ENCODE assay signal across 1 cellular context in the genomic region with DNA sequence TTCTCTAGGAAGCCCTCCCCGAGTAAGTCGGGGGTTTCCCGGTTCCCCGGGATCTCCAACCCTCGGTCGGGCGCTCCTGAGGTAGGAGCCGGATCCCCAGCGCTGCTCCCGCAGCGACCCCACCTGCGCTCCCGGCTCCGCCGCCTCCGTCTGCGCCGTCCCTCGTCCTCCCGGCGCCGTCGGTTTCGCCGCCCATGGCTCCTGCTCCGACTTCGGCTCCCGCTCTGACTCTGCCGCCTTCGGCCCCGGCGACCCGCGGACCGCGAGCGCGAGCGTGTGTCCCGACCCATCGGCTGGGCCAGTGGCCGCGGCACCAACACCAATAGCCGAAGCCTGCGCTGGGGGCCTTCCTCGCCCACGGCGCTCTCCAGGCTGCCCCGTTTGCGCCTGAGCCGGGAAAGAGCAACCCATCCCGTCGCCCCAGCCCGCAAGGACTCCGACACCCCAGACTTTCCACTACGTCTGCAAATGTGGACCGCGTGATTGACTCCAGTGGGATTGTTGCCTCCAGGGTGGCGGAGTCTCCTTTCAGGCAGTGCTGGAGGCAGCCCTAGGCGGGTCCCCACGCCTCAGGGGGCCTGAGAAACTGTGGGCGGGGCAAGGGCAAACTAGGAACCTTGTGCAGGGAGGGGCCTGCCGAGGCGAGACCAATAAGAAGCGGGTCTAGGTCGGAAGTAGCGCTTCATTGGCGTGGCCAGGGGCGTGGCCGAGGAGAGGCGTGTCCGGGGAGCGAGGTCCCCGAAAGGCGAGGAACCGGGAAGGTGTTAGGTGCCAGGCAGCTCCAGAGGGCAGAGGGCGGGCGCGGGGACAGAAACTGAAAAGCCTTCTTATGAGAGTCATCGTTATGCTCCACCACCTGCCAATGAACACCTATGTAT.
TF ChIP-seq lines count a peak whose summit lies in the region.

Gene CACTIN (minus strand): TSS at position 318 of the 878 bp plus-strand sequence. CDS start 28 bp downstream, at position 290.

TF ChIP-seq in K562, 482 proteins besides CTCF, POLR2A, EP300 and RAD21 (continued from another document and continues in another):
- TF ChIP-seq MLLT1 (IDR thresholded peaks at IDR 0.05), result 0 out of 4 replicates have a peak, but pooled peaks of 1 of the 2 experiments have one; percentile 27
- TF ChIP-seq, protein P1, sequence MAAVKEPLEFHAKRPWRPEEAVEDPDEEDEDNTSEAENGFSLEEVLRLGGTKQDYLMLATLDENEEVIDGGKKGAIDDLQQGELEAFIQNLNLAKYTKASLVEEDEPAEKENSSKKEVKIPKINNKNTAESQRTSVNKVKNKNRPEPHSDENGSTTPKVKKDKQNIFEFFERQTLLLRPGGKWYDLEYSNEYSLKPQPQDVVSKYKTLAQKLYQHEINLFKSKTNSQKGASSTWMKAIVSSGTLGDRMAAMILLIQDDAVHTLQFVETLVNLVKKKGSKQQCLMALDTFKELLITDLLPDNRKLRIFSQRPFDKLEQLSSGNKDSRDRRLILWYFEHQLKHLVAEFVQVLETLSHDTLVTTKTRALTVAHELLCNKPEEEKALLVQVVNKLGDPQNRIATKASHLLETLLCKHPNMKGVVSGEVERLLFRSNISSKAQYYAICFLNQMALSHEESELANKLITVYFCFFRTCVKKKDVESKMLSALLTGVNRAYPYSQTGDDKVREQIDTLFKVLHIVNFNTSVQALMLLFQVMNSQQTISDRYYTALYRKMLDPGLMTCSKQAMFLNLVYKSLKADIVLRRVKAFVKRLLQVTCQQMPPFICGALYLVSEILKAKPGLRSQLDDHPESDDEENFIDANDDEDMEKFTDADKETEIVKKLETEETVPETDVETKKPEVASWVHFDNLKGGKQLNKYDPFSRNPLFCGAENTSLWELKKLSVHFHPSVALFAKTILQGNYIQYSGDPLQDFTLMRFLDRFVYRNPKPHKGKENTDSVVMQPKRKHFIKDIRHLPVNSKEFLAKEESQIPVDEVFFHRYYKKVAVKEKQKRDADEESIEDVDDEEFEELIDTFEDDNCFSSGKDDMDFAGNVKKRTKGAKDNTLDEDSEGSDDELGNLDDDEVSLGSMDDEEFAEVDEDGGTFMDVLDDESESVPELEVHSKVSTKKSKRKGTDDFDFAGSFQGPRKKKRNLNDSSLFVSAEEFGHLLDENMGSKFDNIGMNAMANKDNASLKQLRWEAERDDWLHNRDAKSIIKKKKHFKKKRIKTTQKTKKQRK (IDR thresholded peaks at IDR 0.05; ENCODE audit: borderline replicate concordance, low read depth, low read length), result no peak
- TF ChIP-seq SREBF2 (CRISPR knock-in tag; IDR thresholded peaks at IDR 0.05), result no peak
- peak; percentile 81 for TF ChIP-seq CXXC5 (CRISPR knock-in tag; IDR thresholded peaks at IDR 0.05)
- TF ChIP-seq MIER1 (IDR thresholded peaks at IDR 0.05; ENCODE audit: low read depth), result no peak
- TF ChIP-seq ZEB2 (IDR thresholded peaks at IDR 0.05), result no peak
- no peak for TF ChIP-seq SIRT6 (IDR thresholded peaks at IDR 0.05; ENCODE audit: low read depth, low read length)
- TF ChIP-seq RNF2 (IDR thresholded peaks at IDR 0.05), result peak; percentile 75
- TF ChIP-seq, protein P2, sequence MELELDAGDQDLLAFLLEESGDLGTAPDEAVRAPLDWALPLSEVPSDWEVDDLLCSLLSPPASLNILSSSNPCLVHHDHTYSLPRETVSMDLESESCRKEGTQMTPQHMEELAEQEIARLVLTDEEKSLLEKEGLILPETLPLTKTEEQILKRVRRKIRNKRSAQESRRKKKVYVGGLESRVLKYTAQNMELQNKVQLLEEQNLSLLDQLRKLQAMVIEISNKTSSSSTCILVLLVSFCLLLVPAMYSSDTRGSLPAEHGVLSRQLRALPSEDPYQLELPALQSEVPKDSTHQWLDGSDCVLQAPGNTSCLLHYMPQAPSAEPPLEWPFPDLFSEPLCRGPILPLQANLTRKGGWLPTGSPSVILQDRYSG (tag; conservative IDR thresholded peaks at IDR 0.05; ENCODE audit: low read depth), result no peak
- peak; percentile 96 for TF ChIP-seq RBFOX2 (IDR thresholded peaks at IDR 0.05; ENCODE audit: low read depth, low read length)
- peak; percentile 98 for TF ChIP-seq PHF20 (IDR thresholded peaks at IDR 0.05; ENCODE audit: partially characterized antibody)
- TF ChIP-seq POLR2AphosphoS5 (IDR thresholded peaks at IDR 0.05; ENCODE audit: control insufficient read depth, insufficient read depth, low read depth, low read length), result peak; percentile 62; the same call in 1 of the 2 replicates
- peak in 1 of 2 experiments; percentile 96; a peak in 2 of 4 replicates for TF ChIP-seq HDAC1 (IDR thresholded peaks at IDR 0.05)
- TF ChIP-seq CBFB (CRISPR knock-in tag; IDR thresholded peaks at IDR 0.05), result 0 out of 2 replicates have a peak, but pooled peaks have one; percentile 8
- peak; percentile 96 for TF ChIP-seq DIDO1 (tag; IDR thresholded peaks at IDR 0.05; ENCODE audit: low read depth)
- TF ChIP-seq ZNF12 (CRISPR knock-in tag; IDR thresholded peaks at IDR 0.05), result 0 out of 2 replicates have a peak, but pooled peaks have one; percentile 42
- TF ChIP-seq DACH1 (IDR thresholded peaks at IDR 0.05; ENCODE audit: partially characterized antibody), result peak; percentile 99
- 0 out of 2 replicates have a peak, but pooled peaks have one; percentile 10 for TF ChIP-seq CREB3L1 (IDR thresholded peaks at IDR 0.05; ENCODE audit: borderline replicate concordance, low read depth)
- TF ChIP-seq HES1 (IDR thresholded peaks at IDR 0.05; ENCODE audit: low read depth), result no peak
- TF ChIP-seq, protein P3, sequence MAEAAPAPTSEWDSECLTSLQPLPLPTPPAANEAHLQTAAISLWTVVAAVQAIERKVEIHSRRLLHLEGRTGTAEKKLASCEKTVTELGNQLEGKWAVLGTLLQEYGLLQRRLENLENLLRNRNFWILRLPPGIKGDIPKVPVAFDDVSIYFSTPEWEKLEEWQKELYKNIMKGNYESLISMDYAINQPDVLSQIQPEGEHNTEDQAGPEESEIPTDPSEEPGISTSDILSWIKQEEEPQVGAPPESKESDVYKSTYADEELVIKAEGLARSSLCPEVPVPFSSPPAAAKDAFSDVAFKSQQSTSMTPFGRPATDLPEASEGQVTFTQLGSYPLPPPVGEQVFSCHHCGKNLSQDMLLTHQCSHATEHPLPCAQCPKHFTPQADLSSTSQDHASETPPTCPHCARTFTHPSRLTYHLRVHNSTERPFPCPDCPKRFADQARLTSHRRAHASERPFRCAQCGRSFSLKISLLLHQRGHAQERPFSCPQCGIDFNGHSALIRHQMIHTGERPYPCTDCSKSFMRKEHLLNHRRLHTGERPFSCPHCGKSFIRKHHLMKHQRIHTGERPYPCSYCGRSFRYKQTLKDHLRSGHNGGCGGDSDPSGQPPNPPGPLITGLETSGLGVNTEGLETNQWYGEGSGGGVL (CRISPR knock-in tag; IDR thresholded peaks at IDR 0.05), result no peak
- TF ChIP-seq AFF1 (IDR thresholded peaks at IDR 0.05; ENCODE audit: low read depth in 1 of 2, partially characterized antibody in 2 of 2), result peak in 1 of 2 experiments; percentile 45
- TF ChIP-seq ZNF507 (tag; conservative IDR thresholded peaks at IDR 0.05), result no peak
- TF ChIP-seq, protein P4, sequence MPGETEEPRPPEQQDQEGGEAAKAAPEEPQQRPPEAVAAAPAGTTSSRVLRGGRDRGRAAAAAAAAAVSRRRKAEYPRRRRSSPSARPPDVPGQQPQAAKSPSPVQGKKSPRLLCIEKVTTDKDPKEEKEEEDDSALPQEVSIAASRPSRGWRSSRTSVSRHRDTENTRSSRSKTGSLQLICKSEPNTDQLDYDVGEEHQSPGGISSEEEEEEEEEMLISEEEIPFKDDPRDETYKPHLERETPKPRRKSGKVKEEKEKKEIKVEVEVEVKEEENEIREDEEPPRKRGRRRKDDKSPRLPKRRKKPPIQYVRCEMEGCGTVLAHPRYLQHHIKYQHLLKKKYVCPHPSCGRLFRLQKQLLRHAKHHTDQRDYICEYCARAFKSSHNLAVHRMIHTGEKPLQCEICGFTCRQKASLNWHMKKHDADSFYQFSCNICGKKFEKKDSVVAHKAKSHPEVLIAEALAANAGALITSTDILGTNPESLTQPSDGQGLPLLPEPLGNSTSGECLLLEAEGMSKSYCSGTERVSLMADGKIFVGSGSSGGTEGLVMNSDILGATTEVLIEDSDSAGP (CRISPR knock-in tag; IDR thresholded peaks at IDR 0.05), result peak; percentile 53; the same call in 1 of the 2 replicates
- TF ChIP-seq ZNF717 (CRISPR knock-in tag; IDR thresholded peaks at IDR 0.05), result no peak
- 0 out of 2 replicates have a peak, but pooled peaks have one; percentile 40 for TF ChIP-seq ZBTB17 (CRISPR knock-in tag; IDR thresholded peaks at IDR 0.05)
- TF ChIP-seq CLOCK (CRISPR knock-in tag; IDR thresholded peaks at IDR 0.05; ENCODE audit: borderline replicate concordance), result no peak
- no peak for TF ChIP-seq ZBED1 (IDR thresholded peaks at IDR 0.05)
- peak; percentile 59; the same call in 1 of the 2 replicates for TF ChIP-seq GABPA (tag; conservative IDR thresholded peaks at IDR 0.05; ENCODE audit: low read depth)
- no peak for TF ChIP-seq HDGF (IDR thresholded peaks at IDR 0.05)
- no peak for TF ChIP-seq ZNF212 (CRISPR knock-in tag; IDR thresholded peaks at IDR 0.05)
- TF ChIP-seq NFRKB (IDR thresholded peaks at IDR 0.05; ENCODE audit: low read depth), result no peak
- peak; percentile 52 for TF ChIP-seq JUND (IDR thresholded peaks at IDR 0.05; ENCODE audit: borderline replicate concordance, low read depth, low read length)
- no peak for TF ChIP-seq JUND (tag; IDR thresholded peaks at IDR 0.05; ENCODE audit: borderline replicate concordance, low read depth, low read length)
- no peak for TF ChIP-seq ASH1L (IDR thresholded peaks at IDR 0.05; ENCODE audit: borderline replicate concordance, low read depth, partially characterized antibody)
- TF ChIP-seq ZNF408 (CRISPR knock-in tag; IDR thresholded peaks at IDR 0.05; ENCODE audit: low read depth), result no peak
- TF ChIP-seq NONO (IDR thresholded peaks at IDR 0.05; ENCODE audit: low read depth in 2 of 2, low read length in 1 of 2), result peak in 1 of 2 experiments; percentile 33; a peak in 1 of 4 replicates
- no peak for TF ChIP-seq ZNF175 (CRISPR knock-in tag; IDR thresholded peaks at IDR 0.05; ENCODE audit: low read depth)
